In genomic region chr15:86833595-86833994, GRCh38 we compare ENCODE assay signal across 22 cellular contexts.
A peak's percentile ranks its signal among the peaks of the same experiment; 100 is the strongest.
DNase-seq lines count a peak whose midpoint lies in the region; ATAC-seq, FAIRE-seq and TF ChIP-seq lines count a peak whose summit lies in the region.
"Had no signal": no experiment of that assay in that cellular context is flagged by ENCODE, and none has a peak within 500 bp of the region (broad histone marks: within the 10 kb centered on the region; RNA-seq: fewer than 3 reads in every experiment).

No MANE protein-coding gene starts in this region.

- intact Hi-C loops in Right ventricle myocardium inferior (cut with DNase I) (no loop called here), left cardiac atrium (cut with DNase I) (no loop called here), heart left ventricle (cut with DNase I) (no loop called here), left ventricle myocardium superior (cut with micrococcal nuclease) (no loop called here)

- DNase-seq in Right ventricle myocardium inferior (ENCODE audit: missing footprints) = no peak
- DNase-seq in left cardiac atrium = no peak
- DNase-seq in heart left ventricle = no peak
- DNase-seq in left ventricle myocardium superior = no peak
- DNase-seq in SKM-1 treated with dmso at 0.1 percent for 144 hours (lab: John Stamatoyannopoulos, UW; ENCODE audit: unreplicated experiment) = no peak
- no peak for DNase-seq in RCC 7860 (ENCODE audit: low spot score)
- no peak for DNase-seq in GF-D8 (lab: John Stamatoyannopoulos, UW)
- DNase-seq: C1 segment of cervical spinal cord; Caco-2; CD4-positive, alpha-beta memory T cell; DMS153; DND-41; GM23248; H7; HCEC 1CT had no signal

- ATAC-seq in Right ventricle myocardium inferior (peak; percentile 62), left cardiac atrium (no peak), heart left ventricle (peak; percentile 59 to 81 (median 64)), left ventricle myocardium superior (peak; percentile 79)
- ATAC-seq: GM12878 had no signal

- TF ChIP-seq POLR2A in heart left ventricle (IDR thresholded peaks at IDR 0.05) = no peak

- H3K4me3 ChIP-seq in BLaER1 = no peak overlapping the region
- no peak overlapping the region for H3K4me3 ChIP-seq in heart left ventricle
- H3K4me3 ChIP-seq: GM12878, GM23248 had no signal

- H4K20me1 ChIP-seq in BLaER1 = no peaks in the 10 kb centered on the region

- H3K4me2 ChIP-seq in BLaER1 = peak overlapping the region; percentile 55

- no peak for FAIRE-seq in RCC 7860 (lab: Jason Lieb, UNC)
- FAIRE-seq: A204.1, G401.6, GM12878, GM19239, H1 had no signal

- H3K27me3 ChIP-seq in BLaER1 (no peaks in the 10 kb centered on the region), heart left ventricle (no peaks in the 10 kb centered on the region)

- 28 to 38% (median 31%) methylated on average over 2 of the region's 2 CpGs for WGBS in heart left ventricle, 4 donors

- no peak overlapping the region for H3K9ac ChIP-seq in BLaER1
- H3K9ac ChIP-seq: GM23248 had no signal

- peaks cover 19% of the 10 kb centered on the region for H3K4me1 ChIP-seq in BLaER1
- peaks cover 0 to 45% (median 6%) of the 10 kb centered on the region in 12 donors for H3K4me1 ChIP-seq in heart left ventricle
- H3K4me1 ChIP-seq: Caco-2 had no signal

- 0 out of 2 replicates have a peak, but pooled peaks cover 6% of the 10 kb centered on the region for H3K9me3 ChIP-seq in BLaER1
- H3K9me3 ChIP-seq in heart left ventricle = no peaks in the 10 kb centered on the region
- H3K9me3 ChIP-seq: Caco-2 had no signal

- TF ChIP-seq CTCF in heart left ventricle (IDR thresholded peaks at IDR 0.05) = no peak

- no peak overlapping the region for H3K27ac ChIP-seq in BLaER1
- H3K27ac ChIP-seq in heart left ventricle = peak overlapping the region in 6 of 12 donors; percentile 7 to 73 (median 45)
- H3K27ac ChIP-seq: 22Rv1, GM23248 had no signal

- H3K36me3 ChIP-seq in BLaER1 (no peaks in the 10 kb centered on the region), heart left ventricle (no peaks in the 10 kb centered on the region)

Comparison
In these comparisons a context has a peak if more than half of its experiments do, and no peak if none do; other contexts are left out.
1. ATAC-seq: peak in Right ventricle myocardium inferior (single experiment), heart left ventricle (4 of 4) and left ventricle myocardium superior (single experiment); none in left cardiac atrium (0 of 2).